ENCODE assay signal across 1 cellular context in genomic region chr10:86721232-86721631, GRCh38.
TF ChIP-seq lines count a peak whose summit lies in the region.

No MANE protein-coding gene starts in this region.

TF ChIP-seq in GM23338, 12 proteins besides CTCF, POLR2A, EP300 and RAD21 (continued from another document):
- TF ChIP-seq REST (IDR thresholded peaks at IDR 0.05; ENCODE audit: unreplicated experiment) (no peak), CREB1 (CRISPR knock-in tag; IDR thresholded peaks at IDR 0.05; ENCODE audit: low read depth) (no peak), POLR2AphosphoS5 (IDR thresholded peaks at IDR 0.05; ENCODE audit: low read depth) (no peak), JUNB (IDR thresholded peaks at IDR 0.05; ENCODE audit: unreplicated experiment) (no peak), EZH2 (IDR thresholded peaks at IDR 0.05; ENCODE audit: low read depth, unreplicated experiment) (no peak), NANOG (IDR thresholded peaks at IDR 0.05; ENCODE audit: borderline replicate concordance) (no peak), ZNF114 (CRISPR knock-in tag; IDR thresholded peaks at IDR 0.05) (no peak), ZNF331 (CRISPR knock-in tag; IDR thresholded peaks at IDR 0.05; ENCODE audit: low read depth) (no peak)
TF ChIP-seq in GM23338: peak in this region for 0.
